ENCODE assay signal across 8 cellular contexts in the genomic region with DNA sequence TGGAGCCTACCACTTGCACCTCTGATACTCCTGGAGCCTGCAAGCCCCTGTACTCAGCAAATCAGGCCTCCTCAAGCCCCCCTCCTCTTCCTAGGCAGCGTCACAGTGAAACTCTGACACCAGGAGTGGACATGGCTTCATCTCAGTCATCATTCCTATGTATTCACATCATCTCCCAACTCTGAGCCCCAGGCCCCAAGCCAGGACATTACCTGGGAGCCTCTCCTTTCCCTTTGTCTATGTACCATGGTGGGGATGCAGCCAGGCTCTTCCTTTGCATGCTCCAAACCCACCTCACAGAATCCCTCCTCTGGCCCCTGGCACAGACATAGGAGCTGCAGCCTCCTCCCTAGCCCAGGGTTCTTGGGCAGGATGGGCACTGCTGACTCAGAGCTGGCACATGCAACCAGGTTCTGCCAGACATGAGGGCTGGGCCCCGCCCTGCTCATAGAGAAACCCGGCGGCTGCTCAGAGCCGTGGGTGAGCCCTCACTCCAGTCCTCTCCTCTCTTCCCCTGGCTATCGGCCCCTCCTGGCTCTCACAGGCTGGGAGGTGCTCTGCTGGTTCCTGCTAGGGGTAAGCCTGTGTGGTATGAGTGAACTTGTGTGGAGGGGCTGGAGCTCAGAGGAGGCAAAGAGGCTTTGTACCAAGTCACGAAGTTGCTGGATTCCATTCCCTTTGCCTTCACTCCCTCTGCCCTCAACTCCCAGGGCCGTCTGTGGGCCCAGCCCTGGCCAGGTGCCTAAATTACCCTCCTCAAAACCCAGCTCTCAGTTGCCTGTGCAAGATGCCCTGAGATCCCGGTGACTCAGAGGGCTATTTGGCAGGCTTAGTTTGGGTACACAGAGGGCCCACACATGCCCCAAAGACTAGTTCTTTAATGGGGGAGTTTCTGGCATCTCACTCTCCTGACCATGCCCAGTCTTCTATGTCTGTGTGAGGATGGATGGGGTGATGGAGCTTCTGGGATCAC. TPM values are rescaled to one million over a fixed set of nuclear protein-coding genes. Genes with fewer than 3 reads are reported as not detected.
A peak's percentile ranks its signal among the peaks of the same experiment; 100 is the strongest.
DNase-seq lines count a peak whose midpoint lies in the region; ATAC-seq, FAIRE-seq and TF ChIP-seq lines count a peak whose summit lies in the region.

No MANE protein-coding gene starts in this region.

- peak overlapping the region; percentile 92 for H3K27ac ChIP-seq in keratinocyte (ENCODE audit: control insufficient read depth, insufficient read depth, low read length)
- no peak overlapping the region for H3K27ac ChIP-seq in H9 (ENCODE audit: insufficient read length, low read depth, low read length)

- H3K27ac Mint-ChIP-seq in activated naive CD4-positive, alpha-beta T cell treated with anti-CD3 and anti-CD28 coated beads, Interleukin-2, amount 50 U/mL, for 24 hours, result peak overlapping the region; percentile 53
- H3K27ac Mint-ChIP-seq in stimulated activated effector memory CD8-positive, alpha-beta T cell treated with anti-CD3 and anti-CD28 coated beads, Interleukin-12 subunit alpha, Interleukin-12 subunit beta, amount 100 ng/mL, for 72 hours, result peak overlapping the region; percentile 94
- H3K27ac Mint-ChIP-seq in H9, result no peak overlapping the region

- no peak overlapping the region for H2BK12ac ChIP-seq in H9 (ENCODE audit: insufficient read length, low read depth, low read length)

- no peak overlapping the region for H2BK15ac ChIP-seq in H9 (ENCODE audit: low read depth, low read length)

- H3K23ac ChIP-seq in H9 (ENCODE audit: insufficient read length, low read depth, low read length), result no peak overlapping the region

- no peak overlapping the region for H2BK120ac ChIP-seq in H9 (ENCODE audit: low read depth, low read length, poor library complexity, severe bottlenecking)

- H2AFZ ChIP-seq in keratinocyte (ENCODE audit: control insufficient read depth, low read length) (peak overlapping the region; percentile 90), H9 (ENCODE audit: low read length) (no peak overlapping the region)

- H2BK20ac ChIP-seq in H9 (ENCODE audit: low read depth, low read length, poor library complexity, severe bottlenecking), result no peak overlapping the region

- H3K4me3 ChIP-seq in keratinocyte (ENCODE audit: control insufficient read depth in 2 of 3, extremely low read depth in 1 of 3, insufficient read depth in 2 of 3, low read depth in 1 of 3, low read length in 3 of 3), result peak overlapping the region in 2 of 3 experiments; percentile 42 to 46

- H3K4me1 Mint-ChIP-seq in activated naive CD4-positive, alpha-beta T cell treated with anti-CD3 and anti-CD28 coated beads, Interleukin-2, amount 50 U/mL, for 24 hours, result peaks cover 18% of the 10 kb centered on the region
- H3K4me1 Mint-ChIP-seq in stimulated activated effector memory CD8-positive, alpha-beta T cell treated with anti-CD3 and anti-CD28 coated beads, Interleukin-12 subunit alpha, Interleukin-12 subunit beta, amount 100 ng/mL, for 72 hours, result peaks cover 32% of the 10 kb centered on the region
- peaks cover 3 to 10% of the 10 kb centered on the region in 2 experiments for H3K4me1 Mint-ChIP-seq in H9

- peaks cover 34% of the 10 kb centered on the region for H3K4me1 ChIP-seq in keratinocyte (ENCODE audit: control insufficient read depth, extremely low read depth, insufficient read depth, low read length)
- H3K4me1 ChIP-seq in H9 (ENCODE audit: insufficient read depth, low read length), result no peaks in the 10 kb centered on the region

- no peaks in the 10 kb centered on the region for H3K79me1 ChIP-seq in H9 (ENCODE audit: insufficient read depth, low read depth, low read length, poor library complexity, severe bottlenecking)

- H3K9ac ChIP-seq in keratinocyte (ENCODE audit: control insufficient read depth, extremely low read depth, insufficient read depth, low read length) (peak overlapping the region; percentile 78), H9 (ENCODE audit: extremely low read depth, insufficient read length, low read length) (no peak overlapping the region)

- H4K91ac ChIP-seq in H9 (ENCODE audit: insufficient read length, low read depth, low read length), result no peak overlapping the region

- no peak overlapping the region for H4K5ac ChIP-seq in H9 (ENCODE audit: insufficient read length, low read depth, low read length)

- H3K56ac ChIP-seq in H9 (ENCODE audit: insufficient read length, low read depth, low read length), result no peak overlapping the region

- H3K9me3 Mint-ChIP-seq in activated naive CD4-positive, alpha-beta T cell treated with anti-CD3 and anti-CD28 coated beads, Interleukin-2, amount 50 U/mL, for 24 hours, result no peaks in the 10 kb centered on the region
- no peaks in the 10 kb centered on the region for H3K9me3 Mint-ChIP-seq in stimulated activated effector memory CD8-positive, alpha-beta T cell treated with anti-CD3 and anti-CD28 coated beads, Interleukin-12 subunit alpha, Interleukin-12 subunit beta, amount 100 ng/mL, for 72 hours
- no peaks in the 10 kb centered on the region; a peak in 1 of 5 replicates for H3K9me3 Mint-ChIP-seq in H9

- H3K4me2 ChIP-seq in keratinocyte (ENCODE audit: control insufficient read depth, extremely low read depth, insufficient read depth, low read depth, low read length), result peak overlapping the region; percentile 81
- no peak overlapping the region for H3K4me2 ChIP-seq in H9 (ENCODE audit: insufficient read depth, insufficient read length, low read length)

- H2BK5ac ChIP-seq in H9 (ENCODE audit: insufficient read length, low read length), result no peak overlapping the region

- H3K23me2 ChIP-seq in H9 (ENCODE audit: insufficient read length, low read depth, low read length, poor library complexity, severe bottlenecking), result peaks cover 5% of the 10 kb centered on the region

- no peaks in the 10 kb centered on the region for H3K9me1 ChIP-seq in keratinocyte (ENCODE audit: control insufficient read depth, extremely low read depth, insufficient read depth, low read length)

- dilution Hi-C loops in keratinocyte (cut with MboI; ENCODE audit: extremely low pct_ligation_motif_present, low sequenced_read_pairs), result no loop called here

- H3T11ph ChIP-seq in H9 (ENCODE audit: low read length), result no peak overlapping the region

- peak; percentile 57 for DNase-seq in stimulated activated naive CD4-positive, alpha-beta T cell treated with Interleukin-2 at 50 U/mL for 16 hours (lab: John Stamatoyannopoulos, UW)
- DNase-seq in stimulated activated naive CD4-positive, alpha-beta T cell (lab: John Stamatoyannopoulos, UW), result no peak
- DNase-seq in keratinocyte (ENCODE audit: low read depth, low spot score) (no peak), H9 (no peak), OCI-M1 (lab: John Stamatoyannopoulos, UW) (no peak), KBM-7 (no peak)
- DNase-seq in stimulated activated effector memory CD8-positive, alpha-beta T cell treated with anti-CD3 and anti-CD28 coated beads, Interleukin-12 subunit alpha, Interleukin-12 subunit beta, amount 100 ng/mL, for 72 hours (ENCODE audit: low spot score in 2 of 2), result peak in 1 of 2 donors; percentile 67

- H3K79me2 ChIP-seq in keratinocyte (ENCODE audit: control insufficient read depth, insufficient read depth, low read length) (no peaks in the 10 kb centered on the region), H9 (ENCODE audit: insufficient read depth, low read length) (no peaks in the 10 kb centered on the region)

- no peaks in the 10 kb centered on the region for H3K36me3 ChIP-seq in keratinocyte (ENCODE audit: control insufficient read depth in 2 of 2, extremely low read depth in 1 of 2, insufficient read depth in 2 of 2, low read length in 2 of 2)

- H4K20me1 ChIP-seq in keratinocyte (ENCODE audit: control insufficient read depth, extremely low read depth, insufficient read depth, low read length) (no peaks in the 10 kb centered on the region), H9 (ENCODE audit: control insufficient read depth, insufficient read depth, insufficient read length) (no peaks in the 10 kb centered on the region)

- H2AK5ac ChIP-seq in H9 (ENCODE audit: insufficient read length, low read length), result no peak overlapping the region

- FAIRE-seq in keratinocyte (lab: Jason Lieb, UNC), result peak; percentile 87

- peaks cover 11% of the 10 kb centered on the region for H3K27me3 Mint-ChIP-seq in activated naive CD4-positive, alpha-beta T cell treated with anti-CD3 and anti-CD28 coated beads, Interleukin-2, amount 50 U/mL, for 24 hours
- H3K27me3 Mint-ChIP-seq in H9 (ENCODE audit: low read depth), result peaks cover 58% of the 10 kb centered on the region

- no peak overlapping the region for H3K18ac ChIP-seq in H9 (ENCODE audit: insufficient read length, low read depth, low read length)

- no peak overlapping the region for H4K8ac ChIP-seq in H9 (replicated peaks; ENCODE audit: insufficient read length, low read depth, low read length)

- H3K27me3 ChIP-seq in keratinocyte (ENCODE audit: control insufficient read depth, extremely low read depth, insufficient read depth, low read length) (no peaks in the 10 kb centered on the region), H9 (ENCODE audit: insufficient read depth, low read length) (peaks cover 19% of the 10 kb centered on the region; the same call in 1 of the 2 replicates)

- peak overlapping the region; percentile 50 for H3K4me3 Mint-ChIP-seq in activated naive CD4-positive, alpha-beta T cell treated with anti-CD3 and anti-CD28 coated beads, Interleukin-2, amount 50 U/mL, for 24 hours
- H3K4me3 Mint-ChIP-seq in stimulated activated effector memory CD8-positive, alpha-beta T cell treated with anti-CD3 and anti-CD28 coated beads, Interleukin-12 subunit alpha, Interleukin-12 subunit beta, amount 100 ng/mL, for 72 hours, result peak overlapping the region; percentile 71
- H3K4me3 Mint-ChIP-seq in H9, result peak overlapping the region in 1 of 2 experiments; percentile 63; a peak in 3 of 5 replicates

- peak; percentile 91 for ATAC-seq in stimulated activated effector memory CD8-positive, alpha-beta T cell treated with anti-CD3 and anti-CD28 coated beads, Interleukin-12 subunit alpha, Interleukin-12 subunit beta, amount 100 ng/mL, for 72 hours

- H3K9me3 ChIP-seq in keratinocyte (ENCODE audit: control insufficient read depth, low read depth, low read length), result no peaks in the 10 kb centered on the region
- H3K9me3 ChIP-seq in H9 (ENCODE audit: control insufficient read depth, low read depth, low read length), result no peaks in the 10 kb centered on the region

- H3K4ac ChIP-seq in H9 (ENCODE audit: low read depth, low read length), result no peak overlapping the region

- H3K14ac ChIP-seq in H9 (ENCODE audit: insufficient read depth, low read length), result no peak overlapping the region

- in situ Hi-C loops in KBM-7 (cut with MboI; ENCODE audit: low pct_unique_long_range_greater_than_20kb, low sequenced_read_pairs), result no loop called here

- no peaks in the 10 kb centered on the region for H3K36me3 Mint-ChIP-seq in activated naive CD4-positive, alpha-beta T cell treated with anti-CD3 and anti-CD28 coated beads, Interleukin-2, amount 50 U/mL, for 24 hours
- H3K36me3 Mint-ChIP-seq in stimulated activated effector memory CD8-positive, alpha-beta T cell treated with anti-CD3 and anti-CD28 coated beads, Interleukin-12 subunit alpha, Interleukin-12 subunit beta, amount 100 ng/mL, for 72 hours, result peaks cover 1% of the 10 kb centered on the region
- no peaks in the 10 kb centered on the region; a peak in 2 of 7 replicates for H3K36me3 Mint-ChIP-seq in H9 (ENCODE audit: insufficient read depth in 1 of 3, low read depth in 3 of 3)

- WGBS in H9 (ENCODE audit: extremely low coverage, insufficient read length, low lambda C conversion rate), result no CpG with 5 or more reads among the region's 9 CpGs

- no peak for TF ChIP-seq CTCF in keratinocyte (optimal IDR thresholded peaks at IDR 0.05 in 1 of 3, IDR thresholded peaks at IDR 0.05 in 1 of 3, conservative IDR thresholded peaks at IDR 0.05 in 1 of 3; ENCODE audit: extremely low read depth in 1 of 3, insufficient read depth in 2 of 3, low read length in 3 of 3)
- no peak for TF ChIP-seq CTCF in H9 (conservative IDR thresholded peaks at IDR 0.05)

RNA-seq across cellular contexts. Expression of a gene that starts 1.9 kb away (rescaled TPM):
- polyA plus RNA-seq in keratinocyte, result 22.0 to 36.1 TPM (median 26.0 TPM) in 3 replicates
- polyA plus RNA-seq in keratinocyte (2011; ENCODE audit: low read depth), result 85.5 TPM
- 26.9 and 36.7 TPM in 2 replicates for polyA plus RNA-seq in keratinocyte (2011; cell fraction: cytosol; rRNA removed)
- polyA plus RNA-seq in keratinocyte (2011; cell fraction: nucleus; rRNA removed), result 62.6 and 75.1 TPM in 2 replicates
- polyA plus RNA-seq in keratinocyte (2012; ENCODE audit: low replicate concordance), result 30.7 and 70.4 TPM in 2 replicates
- 36.6 to 91.1 TPM (median 43.6 TPM) in 3 replicates for polyA minus RNA-seq in keratinocyte
- 42.4 TPM for polyA minus RNA-seq in keratinocyte (2011; cell fraction: cytosol; rRNA and poly(A)+ RNA removed)
- polyA minus RNA-seq in keratinocyte (2011; cell fraction: nucleus; rRNA and poly(A)+ RNA removed), result 33.6 and 34.4 TPM in 2 replicates
- total RNA-seq in H9 (2021), result 27.1 and 36.9 TPM in 2 replicates

RNA-seq across cellular contexts. Expression of a gene that starts 7.7 kb away (rescaled TPM):
- 0.01 to 0.02 TPM in 2 of 3 replicates, not detected in the other for polyA plus RNA-seq in keratinocyte
- not detected for polyA plus RNA-seq in keratinocyte (2011; ENCODE audit: low read depth)
- polyA plus RNA-seq in keratinocyte (2011; cell fraction: cytosol; rRNA removed), result 0.01 TPM in 1 of 2 replicates, not detected in the other
- 0.08 and 0.11 TPM in 2 replicates for polyA plus RNA-seq in keratinocyte (2011; cell fraction: nucleus; rRNA removed)
- polyA plus RNA-seq in keratinocyte (2012; ENCODE audit: low replicate concordance), result 0.03 and 0.16 TPM in 2 replicates
- polyA minus RNA-seq in keratinocyte, result 0.03 TPM in 1 of 3 replicates, not detected in the others
- not detected for polyA minus RNA-seq in keratinocyte (2011; cell fraction: cytosol; rRNA and poly(A)+ RNA removed)
- polyA minus RNA-seq in keratinocyte (2011; cell fraction: nucleus; rRNA and poly(A)+ RNA removed), result not detected in 2 replicates
- total RNA-seq in H9 (2021), result 2.0 and 2.1 TPM in 2 replicates

RNA-seq across cellular contexts. Expression of a gene that starts 40.7 kb away (rescaled TPM):
- polyA plus RNA-seq in keratinocyte, result 2.1 to 2.8 TPM (median 2.1 TPM) in 3 replicates
- polyA plus RNA-seq in keratinocyte (2011; ENCODE audit: low read depth), result 1.9 TPM
- polyA plus RNA-seq in keratinocyte (2011; cell fraction: cytosol; rRNA removed), result 0.96 and 1.7 TPM in 2 replicates
- 5.8 and 6.8 TPM in 2 replicates for polyA plus RNA-seq in keratinocyte (2011; cell fraction: nucleus; rRNA removed)
- polyA plus RNA-seq in keratinocyte (2012; ENCODE audit: low replicate concordance), result 1.8 and 2.2 TPM in 2 replicates
- polyA minus RNA-seq in keratinocyte, result 1.9 to 4.3 TPM (median 2.2 TPM) in 3 replicates
- 2.3 TPM for polyA minus RNA-seq in keratinocyte (2011; cell fraction: cytosol; rRNA and poly(A)+ RNA removed)
- polyA minus RNA-seq in keratinocyte (2011; cell fraction: nucleus; rRNA and poly(A)+ RNA removed), result 4.1 TPM in 2 replicates
- 3.2 and 3.8 TPM in 2 replicates for total RNA-seq in H9 (2021)

Comparison
In these comparisons a context has a peak if more than half of its experiments do, and no peak if none do; other contexts are left out.
1. H3K27ac Mint-ChIP-seq: peak in activated naive CD4-positive, alpha-beta T cell treated with anti-CD3 and anti-CD28 coated beads, Interleukin-2, amount 50 U/mL, for 24 hours (single experiment) and stimulated activated effector memory CD8-positive, alpha-beta T cell treated with anti-CD3 and anti-CD28 coated beads, Interleukin-12 subunit alpha, Interleukin-12 subunit beta, amount 100 ng/mL, for 72 hours (single experiment); none in H9 (0 of 3).